Comparison of ENCODE assay signal across 1 cellular context in genomic region chr19:2724148-2724557, GRCh38.
TF ChIP-seq lines count a peak whose summit lies in the region.

No MANE protein-coding gene starts in this region.

TF ChIP-seq in IMR-90, 13 proteins besides CTCF, POLR2A, EP300 and RAD21 (continued from another document):
- TF ChIP-seq MXI1 (IDR thresholded peaks at IDR 0.05; ENCODE audit: borderline replicate concordance, low read depth, low read length), result no peak
- no peak for TF ChIP-seq RCOR1 (IDR thresholded peaks at IDR 0.05; ENCODE audit: insufficient replicate concordance, low read length)
- TF ChIP-seq SMC3 (IDR thresholded peaks at IDR 0.05; ENCODE audit: low read depth, low read length), result no peak
- no peak for TF ChIP-seq ELK1 (IDR thresholded peaks at IDR 0.05; ENCODE audit: borderline replicate concordance, low read depth, low read length)
TF ChIP-seq in IMR-90: peak in this region for 0.
